3 cellular contexts compared by ENCODE assay signal in the genomic region with DNA sequence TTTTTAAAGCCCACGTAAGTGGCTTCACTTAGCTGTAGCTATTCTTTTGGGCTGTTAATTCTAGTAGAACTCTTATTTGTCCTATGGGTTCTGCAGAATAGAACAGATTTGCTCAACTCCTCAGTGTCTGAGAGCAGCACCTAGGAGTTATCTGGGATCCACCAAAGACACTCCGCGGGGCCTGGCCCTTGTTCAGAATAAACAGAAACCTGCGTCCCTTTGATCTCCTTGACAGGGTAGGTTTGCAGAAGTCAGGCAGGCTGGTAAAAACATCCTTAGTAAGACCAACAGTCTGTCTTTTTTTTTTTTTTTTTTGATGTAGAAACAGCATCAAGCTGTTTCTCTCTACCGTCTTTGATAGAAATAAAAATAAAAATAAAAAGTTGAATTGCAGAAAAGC. TPM values are rescaled to one million over a fixed set of nuclear protein-coding genes. Genes with fewer than 3 reads are reported as not detected.
"Had no signal": no experiment of that assay in that cellular context is flagged by ENCODE, and none has a peak within 500 bp of the region (broad histone marks: within the 10 kb centered on the region; RNA-seq: fewer than 3 reads in every experiment).

No MANE protein-coding gene starts in this region.

RNA-seq across cellular contexts. Expression of a gene that starts 31.9 kb away (rescaled TPM):
- polyA plus RNA-seq: mammary epithelial cell; naive thymus-derived CD4-positive, alpha-beta T cell had no signal

RNA-seq across cellular contexts. Expression of a gene that starts 52.7 kb away (rescaled TPM):
- polyA plus RNA-seq: hepatocyte had no signal
